In the genomic region with DNA sequence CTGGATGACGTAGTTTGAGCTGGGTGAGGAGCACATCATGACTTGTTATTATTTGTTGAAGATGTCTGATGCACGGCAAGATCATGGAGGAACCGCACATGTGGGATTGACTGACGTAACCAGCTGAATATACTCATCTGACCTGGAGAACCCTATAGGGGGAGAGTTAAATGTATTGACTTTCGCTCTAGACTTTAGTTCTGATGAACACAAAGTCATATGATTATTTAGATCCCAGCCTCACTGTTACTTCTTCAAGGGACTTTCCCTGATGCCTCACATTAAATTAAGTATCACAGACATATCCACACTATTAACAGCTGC, we compare ENCODE assay signal across 29 cellular contexts. TPM values are rescaled to one million over a fixed set of nuclear protein-coding genes. Genes with fewer than 3 reads are reported as not detected.
A peak's percentile ranks its signal among the peaks of the same experiment; 100 is the strongest.
DNase-seq lines count a peak whose midpoint lies in the region; ATAC-seq and TF ChIP-seq lines count a peak whose summit lies in the region.
"Had no signal": no experiment of that assay in that cellular context is flagged by ENCODE, and none has a peak within 500 bp of the region (broad histone marks: within the 10 kb centered on the region; RNA-seq: fewer than 3 reads in every experiment).

No MANE protein-coding gene starts in this region.

- H3K36me3 Mint-ChIP-seq in activated naive CD8-positive, alpha-beta T cell treated with anti-CD3 and anti-CD28 coated beads, Interleukin-2, amount 10 ng/mL, durations not matched to agents 7 days and 5 days = peaks cover 39% of the 10 kb centered on the region
- H3K36me3 Mint-ChIP-seq in nephron progenitor cell (ENCODE audit: low read depth) = no peaks in the 10 kb centered on the region
- H3K36me3 Mint-ChIP-seq: type B pancreatic cell had no signal

- H3K27me3 Mint-ChIP-seq in activated naive CD8-positive, alpha-beta T cell treated with anti-CD3 and anti-CD28 coated beads, Interleukin-2, amount 10 ng/mL, durations not matched to agents 7 days and 5 days = no peaks in the 10 kb centered on the region
- H3K27me3 Mint-ChIP-seq in nephron progenitor cell (ENCODE audit: low read depth, poor library complexity) = peaks cover 3% of the 10 kb centered on the region
- H3K27me3 Mint-ChIP-seq: T-helper 17 cell had no signal

- ATAC-seq in GM18870 (IDR thresholded peaks at IDR 0.05; ENCODE audit: unreplicated experiment) (peak; percentile 7), HG03565 (IDR thresholded peaks at IDR 0.05; ENCODE audit: unreplicated experiment) (no peak)
- ATAC-seq in activated naive CD8-positive, alpha-beta T cell treated with anti-CD3 and anti-CD28 coated beads, Interleukin-2, amount 10 ng/mL, durations not matched to agents 7 days and 5 days (ENCODE audit: low read depth) = no peak
- ATAC-seq: HCT116, pancreas had no signal

- H3K4me1 Mint-ChIP-seq in activated naive CD8-positive, alpha-beta T cell treated with anti-CD3 and anti-CD28 coated beads, Interleukin-2, amount 10 ng/mL, durations not matched to agents 7 days and 5 days = peaks cover 82% of the 10 kb centered on the region
- peaks cover 20% of the 10 kb centered on the region for H3K4me1 Mint-ChIP-seq in nephron progenitor cell

- DNase-seq in CD1c-positive myeloid dendritic cell (ENCODE audit: extremely low spot score) (peak; percentile 30), nephron progenitor cell (no peak), GF-D8 (lab: John Stamatoyannopoulos, UW) (no peak), SK-N-DZ (ENCODE audit: low spot score) (no peak)
- no peak for DNase-seq in activated naive CD8-positive, alpha-beta T cell treated with anti-CD3 and anti-CD28 coated beads, Interleukin-2, amount 10 ng/mL, durations not matched to agents 7 days and 5 days
- DNase-seq: activated CD4-positive, alpha-beta T cell treated with anti-CD3 and anti-CD28 coated beads for 1 hour; activated effector memory CD4-positive, alpha-beta T cell treated with Interleukin-2 at 50 U/mL for 16 hours; Calu3; cerebellar nuclear complex; DMS79 treated with DMSO at 0.1 percent for 48 hours; glutamatergic neuron; KG1; NCI-H2029; NCI-H226; NCI-H774; pancreas; retina; T-helper 17 cell had no signal

- POLR2A ChIA-PET in activated naive CD8-positive, alpha-beta T cell treated with anti-CD3 and anti-CD28 coated beads, Interleukin-2, amount 10 ng/mL, durations not matched to agents 7 days and 5 days (lab: Charles Lee) = interaction anchor here (1.2 kb wide), 1 partner anchor 9 kb away, joined by 7 read pairs; no protein-coding TSS in a partner anchor

- H3K9me3 Mint-ChIP-seq in activated naive CD8-positive, alpha-beta T cell treated with anti-CD3 and anti-CD28 coated beads, Interleukin-2, amount 10 ng/mL, durations not matched to agents 7 days and 5 days = peaks cover 8% of the 10 kb centered on the region
- no peaks in the 10 kb centered on the region for H3K9me3 Mint-ChIP-seq in nephron progenitor cell

- peak overlapping the region; percentile 29 for H3K4me3 Mint-ChIP-seq in activated naive CD8-positive, alpha-beta T cell treated with anti-CD3 and anti-CD28 coated beads, Interleukin-2, amount 10 ng/mL, durations not matched to agents 7 days and 5 days
- H3K4me3 Mint-ChIP-seq in nephron progenitor cell = no peak overlapping the region
- H3K4me3 Mint-ChIP-seq: T-helper 17 cell, type B pancreatic cell had no signal

- TF ChIP-seq CTCF in nephron progenitor cell (IDR thresholded peaks at IDR 0.05) = no peak

- H3K27ac Mint-ChIP-seq in activated naive CD8-positive, alpha-beta T cell treated with anti-CD3 and anti-CD28 coated beads, Interleukin-2, amount 10 ng/mL, durations not matched to agents 7 days and 5 days = peak overlapping the region; percentile 88
- peak overlapping the region; percentile 5 for H3K27ac Mint-ChIP-seq in nephron progenitor cell
- H3K27ac Mint-ChIP-seq: T-helper 17 cell had no signal

RNA-seq across cellular contexts. Expression of gene XCL2, which starts 33.2 kb away (rescaled TPM):
- total RNA-seq in activated naive CD8-positive, alpha-beta T cell treated with anti-CD3 and anti-CD28 coated beads, Interleukin-2, amount 10 ng/mL, durations not matched to agents 7 days and 5 days = 10 to 100 TPM; 15.4 to 19.3 TPM
- not detected in 2 replicates for polyA plus RNA-seq in SK-N-DZ (2014; cell fraction: cytosol; rRNA removed)
- not detected in 2 replicates for polyA plus RNA-seq in SK-N-DZ (2014; cell fraction: nucleus; rRNA removed)
- total RNA-seq: Calu3, kidney epithelial cell, lower leg skin, RPMI7951, SK-MEL-5, T-helper 17 cell had no signal
- polyA plus RNA-seq: adipose tissue, AG04450, neural cell had no signal
